In the genomic region with DNA sequence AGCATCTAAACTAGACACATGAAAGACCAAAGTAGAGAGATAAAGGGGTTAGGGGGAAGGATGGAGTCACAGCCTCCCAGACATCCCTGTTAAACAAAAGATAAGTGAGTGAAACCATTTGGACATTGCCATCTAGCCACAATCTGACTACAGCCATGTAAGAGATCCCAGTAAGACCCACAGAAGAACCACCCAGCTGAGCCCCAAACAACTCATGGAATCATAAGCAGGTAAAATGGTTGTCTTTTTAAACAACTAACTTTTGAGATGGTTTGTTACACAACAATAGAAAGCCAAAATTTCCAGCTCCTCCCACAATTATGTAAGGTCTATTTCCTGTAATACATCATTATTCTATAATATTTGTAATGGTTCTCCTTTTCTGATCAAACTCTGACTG, we compare ENCODE assay signal across 29 cellular contexts.
"Had no signal": no experiment of that assay in that cellular context is flagged by ENCODE, and none has a peak within 500 bp of the region (broad histone marks: within the 10 kb centered on the region; RNA-seq: fewer than 3 reads in every experiment).

No MANE protein-coding gene starts in this region.

- H3K4me3 Mint-ChIP-seq: dendritic cell treated with granulocyte-macrophage colony-stimulating factor and Interleukin-4, amounts not matched to agents 40 ng/mL and 50 ng/mL, for 4 days; effector memory CD8-positive, alpha-beta T cell; endodermal cell had no signal

- H3K9me3 ChIP-seq: colonic mucosa, gastrocnemius medialis had no signal

- ATAC-seq: effector memory CD8-positive, alpha-beta T cell; esophagus mucosa; foreskin keratinocyte; gastrocnemius medialis; gastroesophageal sphincter; heart left ventricle; heart right ventricle had no signal

- H3K27ac ChIP-seq: colonic mucosa, coronary artery, dorsolateral prefrontal cortex, epithelial cell of prostate, esophagus muscularis mucosa, esophagus squamous epithelium, foreskin keratinocyte, gastrocnemius medialis, gastroesophageal sphincter, heart left ventricle, heart right ventricle had no signal

- H3K27ac Mint-ChIP-seq: dendritic cell treated with granulocyte-macrophage colony-stimulating factor and Interleukin-4, amounts not matched to agents 40 ng/mL and 50 ng/mL, for 4 days; effector memory CD8-positive, alpha-beta T cell; endodermal cell had no signal

- H3K4me3 ChIP-seq: colonic mucosa, coronary artery, dorsolateral prefrontal cortex, esophagus muscularis mucosa, esophagus squamous epithelium, gastrocnemius medialis, gastroesophageal sphincter, heart left ventricle, heart right ventricle had no signal

- H3K4me1 Mint-ChIP-seq: endodermal cell had no signal

- H3K4me1 ChIP-seq: colonic mucosa, esophagus muscularis mucosa, esophagus squamous epithelium, foreskin keratinocyte, gastrocnemius medialis, gastroesophageal sphincter, heart left ventricle, heart right ventricle had no signal

- FAIRE-seq: colon, endometrium, endothelial cell of umbilical vein, frontal cortex had no signal

- DNase-seq: colonic mucosa; cortex of kidney; dermis blood vessel endothelial cell; dorsolateral prefrontal cortex; effector CD4-positive, alpha-beta T cell; effector CD8-positive, alpha-beta T cell; effector memory CD4-positive, alpha-beta T cell; effector memory CD8-positive, alpha-beta T cell; endodermal cell; erythroblast; esophagus squamous epithelium; foreskin fibroblast; foreskin keratinocyte; foreskin melanocyte; gastrocnemius medialis; glutamatergic neuron; head of caudate nucleus; heart left ventricle; heart right ventricle had no signal

- H3K27me3 ChIP-seq: colonic mucosa, esophagus muscularis mucosa, esophagus squamous epithelium, foreskin keratinocyte, gastrocnemius medialis, gastroesophageal sphincter, heart left ventricle, heart right ventricle had no signal

- H3K27me3 Mint-ChIP-seq: dendritic cell treated with granulocyte-macrophage colony-stimulating factor and Interleukin-4, amounts not matched to agents 40 ng/mL and 50 ng/mL, for 4 days; effector memory CD8-positive, alpha-beta T cell had no signal

- H3K36me3 ChIP-seq: colonic mucosa, esophagus muscularis mucosa, esophagus squamous epithelium, gastrocnemius medialis, gastroesophageal sphincter, heart left ventricle, heart right ventricle had no signal
